In genomic region chr10:114239117-114239993, GRCh38 we compare ENCODE assay signal across 9 cellular contexts. TPM values are rescaled to one million over a fixed set of nuclear protein-coding genes. Genes with fewer than 3 reads are reported as not detected.
DNase-seq lines count a peak whose midpoint lies in the region; ATAC-seq and TF ChIP-seq lines count a peak whose summit lies in the region.
"Had no signal": no experiment of that assay in that cellular context is flagged by ENCODE, and none has a peak within 500 bp of the region (broad histone marks: within the 10 kb centered on the region; RNA-seq: fewer than 3 reads in every experiment).

A gene with protein sequence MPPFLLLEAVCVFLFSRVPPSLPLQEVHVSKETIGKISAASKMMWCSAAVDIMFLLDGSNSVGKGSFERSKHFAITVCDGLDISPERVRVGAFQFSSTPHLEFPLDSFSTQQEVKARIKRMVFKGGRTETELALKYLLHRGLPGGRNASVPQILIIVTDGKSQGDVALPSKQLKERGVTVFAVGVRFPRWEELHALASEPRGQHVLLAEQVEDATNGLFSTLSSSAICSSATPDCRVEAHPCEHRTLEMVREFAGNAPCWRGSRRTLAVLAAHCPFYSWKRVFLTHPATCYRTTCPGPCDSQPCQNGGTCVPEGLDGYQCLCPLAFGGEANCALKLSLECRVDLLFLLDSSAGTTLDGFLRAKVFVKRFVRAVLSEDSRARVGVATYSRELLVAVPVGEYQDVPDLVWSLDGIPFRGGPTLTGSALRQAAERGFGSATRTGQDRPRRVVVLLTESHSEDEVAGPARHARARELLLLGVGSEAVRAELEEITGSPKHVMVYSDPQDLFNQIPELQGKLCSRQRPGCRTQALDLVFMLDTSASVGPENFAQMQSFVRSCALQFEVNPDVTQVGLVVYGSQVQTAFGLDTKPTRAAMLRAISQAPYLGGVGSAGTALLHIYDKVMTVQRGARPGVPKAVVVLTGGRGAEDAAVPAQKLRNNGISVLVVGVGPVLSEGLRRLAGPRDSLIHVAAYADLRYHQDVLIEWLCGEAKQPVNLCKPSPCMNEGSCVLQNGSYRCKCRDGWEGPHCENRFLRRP (plus strand): TSS chr10:114239254. CDS start chr10:114248714, 9,460 bp downstream.

- no TSS peak for BruUV-seq in PC-3 (replicated peaks; lab: Mats Ljungman, UMichigan)

- H3K27ac ChIP-seq in PC-3 (ENCODE audit: low read length), result no peak within 1 kb of the TSS

- no peaks in the 10 kb centered on the region for H3K9me2 ChIP-seq in PC-3 (replicated peaks; ENCODE audit: low read length)

- no peak for TF ChIP-seq CTCF in PC-3 (conservative IDR thresholded peaks at IDR 0.05; ENCODE audit: low read depth, low read length)

- ATAC-seq in PC-3, result peak; percentile 35
- no peak for ATAC-seq in GM21528 (IDR thresholded peaks at IDR 0.05; ENCODE audit: low FRiP score, unreplicated experiment)
- ATAC-seq in GM18873 (IDR thresholded peaks at IDR 0.05; ENCODE audit: low FRiP score, unreplicated experiment), result no peak
- no peak for ATAC-seq in HG02938 (IDR thresholded peaks at IDR 0.05; ENCODE audit: unreplicated experiment)

- no peaks in the 10 kb centered on the region for H3K9me3 ChIP-seq in PC-3 (ENCODE audit: low read length)
- H3K9me3 ChIP-seq in endocrine pancreas (ENCODE audit: control insufficient read depth, low read length), result no peaks in the 10 kb centered on the region
- peaks cover 2% of the 10 kb centered on the region for H3K9me3 ChIP-seq in neuron (ENCODE audit: low read length)

- H4K20me1 ChIP-seq in PC-3 (ENCODE audit: low read length), result no peaks in the 10 kb centered on the region

- H3K79me2 ChIP-seq in PC-3 (ENCODE audit: low read length), result no peaks in the 10 kb centered on the region

- POLR2A ChIA-PET in PC-3 (lab: Charles Lee; ENCODE audit: unreplicated experiment), result no interaction called here

- H3K9ac ChIP-seq in PC-3 (ENCODE audit: low read length), result no peak within 1 kb of the TSS
- H3K9ac ChIP-seq in endocrine pancreas (ENCODE audit: control insufficient read depth, insufficient read depth, low read length), result no peak within 1 kb of the TSS

- DNase-seq in NCI-H2227 (lab: John Stamatoyannopoulos, UW; ENCODE audit: unreplicated experiment) (peak; percentile 3), NCI-H2227 treated with DMSO at 0.1 percent for 48 hours (lab: John Stamatoyannopoulos, UW) (no peak), PC-3 (no peak)

- H3K36me3 ChIP-seq in PC-3 (ENCODE audit: low read depth, low read length) (no peaks in the 10 kb centered on the region), endocrine pancreas (ENCODE audit: control insufficient read depth, insufficient read depth, low read length) (no peaks in the 10 kb centered on the region), neuron (ENCODE audit: insufficient read depth, low read length) (no peaks in the 10 kb centered on the region)

- no peak within 1 kb of the TSS; the same call in 1 of the 2 replicates for H3K4me2 ChIP-seq in PC-3 (ENCODE audit: low read length)

- no peaks in the 10 kb centered on the region for H3F3A ChIP-seq in PC-3 (ENCODE audit: low read length, unreplicated experiment)

- H3K27me3 ChIP-seq in PC-3 (ENCODE audit: low read length), result peaks cover 83% of the 10 kb centered on the region
- no peaks in the 10 kb centered on the region for H3K27me3 ChIP-seq in endocrine pancreas (ENCODE audit: control insufficient read depth, insufficient read depth, low read length)
- H3K27me3 ChIP-seq in neuron (ENCODE audit: insufficient read depth, low read length), result peaks cover 70% of the 10 kb centered on the region

- H2AFZ ChIP-seq in PC-3 (ENCODE audit: low read length) (no peak within 1 kb of the TSS), neuron (ENCODE audit: low read depth, low read length) (peak within 1 kb of the TSS; percentile 21)

- H3K4me3 ChIP-seq in PC-3 (ENCODE audit: low read length), result no peak within 1 kb of the TSS
- H3K4me3 ChIP-seq in endocrine pancreas (ENCODE audit: control insufficient read depth, insufficient read depth, low read length), result peak within 1 kb of the TSS; percentile 47
- peak within 1 kb of the TSS; percentile 8 for H3K4me3 ChIP-seq in neuron (ENCODE audit: low read length)

- CTCF ChIA-PET in PC-3 (lab: Charles Lee), result no interaction called here

- intact Hi-C loops in PC-3 (cut with micrococcal nuclease), result no loop called here

- H3K4me1 ChIP-seq in PC-3 (ENCODE audit: insufficient read depth, low read length) (no peaks in the 10 kb centered on the region), endocrine pancreas (ENCODE audit: control insufficient read depth, insufficient read depth, low read length) (no peaks in the 10 kb centered on the region), neuron (ENCODE audit: insufficient read depth, low read length) (peaks cover 2% of the 10 kb centered on the region)

RNA-seq across cellular contexts. Expression of the gene that starts here (rescaled TPM):
- total RNA-seq in PC-3 (2014; rRNA removed), result not detected in 2 replicates
- total RNA-seq: T-helper 2 cell treated with Interferon-gamma antibody and Interleukin-4, amounts not matched to agents 100 ng/mL and 5 ng/mL, for 36 hours had no signal

Comparison
In these comparisons a context has a peak if more than half of its experiments do, and no peak if none do; other contexts are left out.
1. Peak in ATAC-seq in PC-3; RNA of the gene not detected or under 1 TPM.